8 cellular contexts compared by ENCODE assay signal in the genomic region with DNA sequence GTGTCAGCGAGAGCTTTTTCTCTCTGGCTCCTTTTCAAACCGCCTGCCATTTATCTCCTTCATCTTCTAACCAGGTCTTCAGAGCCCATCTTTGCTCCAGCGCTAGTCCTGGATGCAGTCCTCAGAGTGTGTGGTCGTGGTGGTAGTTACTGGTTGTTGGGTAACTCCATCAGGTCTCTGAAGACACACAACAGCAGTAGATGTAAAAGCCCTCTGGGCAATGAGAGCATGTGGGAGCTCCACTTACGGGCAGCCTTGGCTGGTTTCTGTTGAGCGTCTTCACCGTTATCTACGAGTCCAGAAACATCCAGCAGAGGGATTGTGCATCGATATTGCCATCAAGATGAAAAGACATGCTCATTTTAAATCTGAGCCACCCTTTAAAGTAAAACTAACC.
DNase-seq lines count a peak whose midpoint lies in the region; ATAC-seq and TF ChIP-seq lines count a peak whose summit lies in the region.

No MANE protein-coding gene starts in this region.

- intact Hi-C loops in CD4-positive, alpha-beta T cell (cut with DNase I, micrococcal nuclease): no loop called here

- peaks cover 88% of the 10 kb centered on the region for H3K27me3 ChIP-seq in CD4-positive, alpha-beta T cell (ENCODE audit: control insufficient read depth, insufficient read depth, low read length)
- no peaks in the 10 kb centered on the region for H3K27me3 ChIP-seq in osteoblast (ENCODE audit: insufficient read depth, low read length)
- peaks cover 18% of the 10 kb centered on the region for H3K27me3 ChIP-seq in WERI-Rb-1 (ENCODE audit: insufficient read depth, low read depth, severe bottlenecking)
- peaks cover 76% of the 10 kb centered on the region for H3K27me3 ChIP-seq in GM23338 (ENCODE audit: insufficient read depth)

- POLR2A ChIA-PET in CD4-positive, alpha-beta T cell (lab: Charles Lee): no interaction called here

- H3K36me3 Mint-ChIP-seq in CD4-positive, alpha-beta T cell (ENCODE audit: low read depth): no peaks in the 10 kb centered on the region
- no peaks in the 10 kb centered on the region for H3K36me3 Mint-ChIP-seq in activated T-cell treated with anti-CD3 and anti-CD28 coated beads, Interleukin-2, amount 50 U/mL, for 24 hours (ENCODE audit: low read depth)
- H3K36me3 Mint-ChIP-seq in GM23338 (ENCODE audit: low read depth): no peaks in the 10 kb centered on the region; the same call in 2 of the 3 replicates

- H2AFZ ChIP-seq in osteoblast (ENCODE audit: low read length) (no peak overlapping the region), GM23338 (no peak overlapping the region)

- H3K4me2 ChIP-seq in osteoblast (ENCODE audit: insufficient read depth, low read length): peak overlapping the region; percentile 78
- no peak overlapping the region for H3K4me2 ChIP-seq in GM23338

- H3F3A ChIP-seq in GM23338 (replicated peaks; ENCODE audit: low read depth): 0 out of 2 replicates have a peak, but pooled peaks cover 7% of the 10 kb centered on the region

- peak in 1 of 10 experiments; percentile 17 for DNase-seq in CD4-positive, alpha-beta T cell
- DNase-seq in activated T-cell treated with anti-CD3 and anti-CD28 coated beads, Interleukin-2, amount 50 U/mL, for 24 hours: peak; percentile 52
- DNase-seq in osteoblast (ENCODE audit: insufficient read length, low spot score, missing footprints) (peak; percentile 92), WERI-Rb-1 (no peak), GM23338 (ENCODE audit: low spot score) (no peak), dermis blood vessel endothelial cell (no peak)

- H3K27me3 Mint-ChIP-seq in CD4-positive, alpha-beta T cell: peaks cover 73% of the 10 kb centered on the region
- H3K27me3 Mint-ChIP-seq in activated T-cell treated with anti-CD3 and anti-CD28 coated beads, Interleukin-2, amount 50 U/mL, for 24 hours: peaks cover 75% of the 10 kb centered on the region
- peaks cover 54% of the 10 kb centered on the region for H3K27me3 Mint-ChIP-seq in GM23338 (ENCODE audit: insufficient read depth, low read depth, poor library complexity)

- TF ChIP-seq CTCF in CD4-positive, alpha-beta T cell (IDR thresholded peaks at IDR 0.05): no peak
- TF ChIP-seq CTCF in osteoblast (IDR thresholded peaks at IDR 0.05; ENCODE audit: extremely low read depth, low read depth, low read length) (peak; percentile 40), WERI-Rb-1 (IDR thresholded peaks at IDR 0.05; ENCODE audit: low read depth, low read length) (no peak), GM23338 (conservative IDR thresholded peaks at IDR 0.05; ENCODE audit: low read depth in 2 of 2) (no peak)

- no peaks in the 10 kb centered on the region for H3K9me2 ChIP-seq in GM23338 (ENCODE audit: insufficient read depth)

- H3K27ac Mint-ChIP-seq in CD4-positive, alpha-beta T cell: no peak overlapping the region
- H3K27ac Mint-ChIP-seq in activated T-cell treated with anti-CD3 and anti-CD28 coated beads, Interleukin-2, amount 50 U/mL, for 24 hours: no peak overlapping the region
- no peak overlapping the region for H3K27ac Mint-ChIP-seq in GM23338

- H4K20me1 ChIP-seq in osteoblast (ENCODE audit: insufficient read depth, low read length): peaks cover 61% of the 10 kb centered on the region
- H4K20me1 ChIP-seq in GM23338 (replicated peaks; ENCODE audit: insufficient read depth): no peaks in the 10 kb centered on the region

- CTCF ChIA-PET in CD4-positive, alpha-beta T cell (lab: Charles Lee): interaction anchor here (0.6 kb wide), 1 partner anchor 50 kb away, joined by 3 read pairs; no protein-coding TSS in a partner anchor

- H3K4me1 Mint-ChIP-seq in CD4-positive, alpha-beta T cell (ENCODE audit: low read depth): peaks cover 28% of the 10 kb centered on the region
- peaks cover 37% of the 10 kb centered on the region for H3K4me1 Mint-ChIP-seq in activated T-cell treated with anti-CD3 and anti-CD28 coated beads, Interleukin-2, amount 50 U/mL, for 24 hours (ENCODE audit: low read depth)
- peaks cover 16% of the 10 kb centered on the region for H3K4me1 Mint-ChIP-seq in GM23338

- peak; percentile 22 for ATAC-seq in CD4-positive, alpha-beta T cell (ENCODE audit: poor library complexity)
- ATAC-seq in GM19043 (IDR thresholded peaks at IDR 0.05; ENCODE audit: low read depth, unreplicated experiment): peak; percentile 20
- ATAC-seq in HG03460 (IDR thresholded peaks at IDR 0.05; ENCODE audit: unreplicated experiment): peak; percentile 8
- no peak for ATAC-seq in GM23338

- H3K27ac ChIP-seq in CD4-positive, alpha-beta T cell (ENCODE audit: low read depth, low read length): no peak overlapping the region
- H3K27ac ChIP-seq in osteoblast (ENCODE audit: low read depth, low read length) (peak overlapping the region; percentile 55), WERI-Rb-1 (no peak overlapping the region), GM23338 (ENCODE audit: low read depth) (no peak overlapping the region)

- H3K4me3 Mint-ChIP-seq in CD4-positive, alpha-beta T cell: peak overlapping the region; percentile 78
- peak overlapping the region; percentile 64 for H3K4me3 Mint-ChIP-seq in activated T-cell treated with anti-CD3 and anti-CD28 coated beads, Interleukin-2, amount 50 U/mL, for 24 hours
- no peak overlapping the region for H3K4me3 Mint-ChIP-seq in GM23338

- no peaks in the 10 kb centered on the region for H3K9me3 Mint-ChIP-seq in CD4-positive, alpha-beta T cell
- H3K9me3 Mint-ChIP-seq in activated T-cell treated with anti-CD3 and anti-CD28 coated beads, Interleukin-2, amount 50 U/mL, for 24 hours: no peaks in the 10 kb centered on the region
- H3K9me3 Mint-ChIP-seq in GM23338: no peaks in the 10 kb centered on the region

- no peaks in the 10 kb centered on the region for H3K9me3 ChIP-seq in CD4-positive, alpha-beta T cell (ENCODE audit: control insufficient read depth, low read length)
- H3K9me3 ChIP-seq in osteoblast (ENCODE audit: low read depth, low read length) (no peaks in the 10 kb centered on the region), WERI-Rb-1 (ENCODE audit: severe bottlenecking) (no peaks in the 10 kb centered on the region)

- H3K4me3 ChIP-seq in osteoblast (ENCODE audit: insufficient read depth, low read length) (peak overlapping the region; percentile 81), WERI-Rb-1 (ENCODE audit: low read depth, low read length) (no peak overlapping the region), GM23338 (no peak overlapping the region)

- H3K36me3 ChIP-seq in osteoblast (ENCODE audit: insufficient read depth, low read length) (no peaks in the 10 kb centered on the region), WERI-Rb-1 (no peaks in the 10 kb centered on the region), GM23338 (ENCODE audit: insufficient read depth) (no peaks in the 10 kb centered on the region)

- H3K4me1 ChIP-seq in osteoblast (ENCODE audit: insufficient read depth, low read length) (peaks cover 48% of the 10 kb centered on the region), GM23338 (ENCODE audit: insufficient read depth) (peaks cover 13% of the 10 kb centered on the region)

- H3K79me2 ChIP-seq in osteoblast (ENCODE audit: insufficient read depth, low read length) (peaks cover 84% of the 10 kb centered on the region), GM23338 (replicated peaks; ENCODE audit: insufficient read depth) (no peaks in the 10 kb centered on the region)

TF ChIP-seq in GM23338, 12 proteins besides CTCF, POLR2A, EP300 and RAD21 (continues in another document):
- no peak for TF ChIP-seq EZH2phosphoT487 (IDR thresholded peaks at IDR 0.05; ENCODE audit: unreplicated experiment)
- TF ChIP-seq, protein P1, sequence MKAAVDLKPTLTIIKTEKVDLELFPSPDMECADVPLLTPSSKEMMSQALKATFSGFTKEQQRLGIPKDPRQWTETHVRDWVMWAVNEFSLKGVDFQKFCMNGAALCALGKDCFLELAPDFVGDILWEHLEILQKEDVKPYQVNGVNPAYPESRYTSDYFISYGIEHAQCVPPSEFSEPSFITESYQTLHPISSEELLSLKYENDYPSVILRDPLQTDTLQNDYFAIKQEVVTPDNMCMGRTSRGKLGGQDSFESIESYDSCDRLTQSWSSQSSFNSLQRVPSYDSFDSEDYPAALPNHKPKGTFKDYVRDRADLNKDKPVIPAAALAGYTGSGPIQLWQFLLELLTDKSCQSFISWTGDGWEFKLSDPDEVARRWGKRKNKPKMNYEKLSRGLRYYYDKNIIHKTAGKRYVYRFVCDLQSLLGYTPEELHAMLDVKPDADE (IDR thresholded peaks at IDR 0.05): no peak

Comparison
In these comparisons a context has a peak if more than half of its experiments do, and no peak if none do; other contexts are left out.
1. DNase-seq: peak in activated T-cell treated with anti-CD3 and anti-CD28 coated beads, Interleukin-2, amount 50 U/mL, for 24 hours (single experiment) and osteoblast (single experiment); none in WERI-Rb-1 (single experiment), GM23338 (single experiment) and dermis blood vessel endothelial cell (single experiment).